Comparison of ENCODE assay signal across 8 cellular contexts in genomic region chr17:65122836-65123756, GRCh38. TPM values are rescaled to one million over a fixed set of nuclear protein-coding genes. Genes with fewer than 3 reads are reported as not detected.
A peak's percentile ranks its signal among the peaks of the same experiment; 100 is the strongest.
DNase-seq lines count a peak whose midpoint lies in the region; ATAC-seq, FAIRE-seq and TF ChIP-seq lines count a peak whose summit lies in the region.

No MANE protein-coding gene starts in this region.

- peak; percentile 94 for DNase-seq in A673 (ENCODE audit: low spot score)
- peak; percentile 91 for DNase-seq in NCI-H2227 treated with DMSO at 0.1 percent for 48 hours (lab: John Stamatoyannopoulos, UW)
- DNase-seq in activated CD4-positive, CD25-positive, alpha-beta regulatory T cell treated with anti-CD3 and anti-CD28 coated beads, Interleukin-2, amount 50 U/mL, for 16 hours (ENCODE audit: low read depth, low spot score) = peak; percentile 65
- DNase-seq in central memory CD4-positive, alpha-beta T cell = peak; percentile 83
- DNase-seq in keratinocyte (ENCODE audit: low read depth, low spot score) = no peak
- peak; percentile 67 for DNase-seq in stimulated activated CD4-positive, alpha-beta T cell treated with anti-CD3 and anti-CD28 coated beads, Interleukin-12 subunit alpha, Interleukin-12 subunit beta, amount 100 ng/mL, for 4 hours

- peaks cover 4% of the 10 kb centered on the region for H3K4me1 ChIP-seq in A673 (ENCODE audit: insufficient read depth, low read length, poor library complexity, severe bottlenecking)
- peaks cover 18% of the 10 kb centered on the region for H3K4me1 ChIP-seq in keratinocyte (ENCODE audit: control insufficient read depth, extremely low read depth, insufficient read depth, low read length)

- H3K4me2 ChIP-seq in keratinocyte (ENCODE audit: control insufficient read depth, extremely low read depth, insufficient read depth, low read depth, low read length) = peak overlapping the region; percentile 89

- POLR2A ChIA-PET in A673 (lab: Charles Lee; ENCODE audit: low non-redundant PET) = interaction anchor here (0.8 kb wide), 1 partner anchor 16 kb away, joined by 7 read pairs; no protein-coding TSS in a partner anchor

- TSS peak; percentile 99 for BruUV-seq in A673 (replicated peaks; lab: Mats Ljungman, UMichigan)

- no peaks in the 10 kb centered on the region for H3K79me2 ChIP-seq in keratinocyte (ENCODE audit: control insufficient read depth, insufficient read depth, low read length)

- peaks cover 6% of the 10 kb centered on the region for H3K27me3 ChIP-seq in A673 (replicated peaks; ENCODE audit: insufficient read depth, low read depth, low read length, poor library complexity)
- peaks cover 4% of the 10 kb centered on the region for H3K27me3 ChIP-seq in keratinocyte (ENCODE audit: control insufficient read depth, extremely low read depth, insufficient read depth, low read length)

- peak overlapping the region; percentile 65 for H3K27ac ChIP-seq in A673 (ENCODE audit: low read depth, low read length, poor library complexity, severe bottlenecking)
- peak overlapping the region; percentile 82 for H3K27ac ChIP-seq in keratinocyte (ENCODE audit: control insufficient read depth, insufficient read depth, low read length)

- ATAC-seq in GM18870 (IDR thresholded peaks at IDR 0.05; ENCODE audit: unreplicated experiment) (peak; percentile 61), HG03108 (IDR thresholded peaks at IDR 0.05; ENCODE audit: unreplicated experiment) (peak; percentile 57)

- no peaks in the 10 kb centered on the region for H3K9me3 ChIP-seq in A673 (ENCODE audit: low read depth, low read length, poor library complexity, severe bottlenecking)
- H3K9me3 ChIP-seq in keratinocyte (ENCODE audit: control insufficient read depth, low read depth, low read length) = no peaks in the 10 kb centered on the region

- CTCF ChIA-PET in A673 (lab: Charles Lee) = interaction anchor here (0.6 to 0.7 kb wide), 2 partner anchors 19 to 28 kb away, joined by 3 to 6 read pairs; no protein-coding TSS in a partner anchor

- H2AFZ ChIP-seq in keratinocyte (ENCODE audit: control insufficient read depth, low read length) = peak overlapping the region; percentile 99

- no peak for TF ChIP-seq CTCF in A673 (conservative IDR thresholded peaks at IDR 0.05; ENCODE audit: low read depth, low read length)
- no peak for TF ChIP-seq CTCF in keratinocyte (optimal IDR thresholded peaks at IDR 0.05 in 1 of 3, IDR thresholded peaks at IDR 0.05 in 1 of 3, conservative IDR thresholded peaks at IDR 0.05 in 1 of 3; ENCODE audit: extremely low read depth in 1 of 3, insufficient read depth in 2 of 3, low read length in 3 of 3)

- dilution Hi-C loops in keratinocyte (cut with MboI; ENCODE audit: extremely low pct_ligation_motif_present, low sequenced_read_pairs) = no loop called here

- peak overlapping the region; percentile 78 for H3K9ac ChIP-seq in keratinocyte (ENCODE audit: control insufficient read depth, extremely low read depth, insufficient read depth, low read length)

- FAIRE-seq in keratinocyte (lab: Jason Lieb, UNC) = peak; percentile 74

- H3K4me3 ChIP-seq in A673 (ENCODE audit: low read depth, low read length, poor library complexity, severe bottlenecking) (peak overlapping the region; percentile 50), keratinocyte (ENCODE audit: control insufficient read depth in 2 of 3, extremely low read depth in 1 of 3, insufficient read depth in 2 of 3, low read depth in 1 of 3, low read length in 3 of 3) (peak overlapping the region; percentile 44 to 76 (median 60))

- no peaks in the 10 kb centered on the region for H3K36me3 ChIP-seq in A673 (ENCODE audit: insufficient read depth, low read length, poor library complexity, severe bottlenecking)
- H3K36me3 ChIP-seq in keratinocyte (ENCODE audit: control insufficient read depth in 2 of 2, extremely low read depth in 1 of 2, insufficient read depth in 2 of 2, low read length in 2 of 2) = no peaks in the 10 kb centered on the region

- no peaks in the 10 kb centered on the region for H4K20me1 ChIP-seq in keratinocyte (ENCODE audit: control insufficient read depth, extremely low read depth, insufficient read depth, low read length)

- no peaks in the 10 kb centered on the region for H3K9me1 ChIP-seq in keratinocyte (ENCODE audit: control insufficient read depth, extremely low read depth, insufficient read depth, low read length)

- intact Hi-C loops in A673 (cut with micrococcal nuclease; ENCODE audit: unreplicated experiment) = no loop called here

RNA-seq across cellular contexts. Expression of gene RGS9, which starts 14.1 kb away (rescaled TPM):
- 1.8 and 2.8 TPM in 2 replicates for total RNA-seq in A673 (2021)
- 2.1 to 4.8 TPM (median 2.3 TPM) in 3 replicates for polyA plus RNA-seq in keratinocyte
- polyA plus RNA-seq in keratinocyte (2011; ENCODE audit: low read depth) = 1.2 TPM
- 2.6 and 4.0 TPM in 2 replicates for polyA plus RNA-seq in keratinocyte (2011; cell fraction: cytosol; rRNA removed)
- 1.1 and 1.7 TPM in 2 replicates for polyA plus RNA-seq in keratinocyte (2011; cell fraction: nucleus; rRNA removed)
- polyA plus RNA-seq in keratinocyte (2012; ENCODE audit: low replicate concordance) = 1.2 and 3.0 TPM in 2 replicates
- 0.92 to 1.9 TPM (median 1.1 TPM) in 3 replicates for polyA minus RNA-seq in keratinocyte
- polyA minus RNA-seq in keratinocyte (2011; cell fraction: cytosol; rRNA and poly(A)+ RNA removed) = 1.5 TPM
- polyA minus RNA-seq in keratinocyte (2011; cell fraction: nucleus; rRNA and poly(A)+ RNA removed) = 0.53 and 1.6 TPM in 2 replicates
